ENCODE assay signal across 14 cellular contexts in genomic region chr19:16920816-16921529, GRCh38. TPM values are rescaled to one million over a fixed set of nuclear protein-coding genes. Genes with fewer than 3 reads are reported as not detected.
DNase-seq lines count a peak whose midpoint lies in the region; ATAC-seq, FAIRE-seq and TF ChIP-seq lines count a peak whose summit lies in the region.
"Had no signal": no experiment of that assay in that cellular context is flagged by ENCODE, and none has a peak within 500 bp of the region (broad histone marks: within the 10 kb centered on the region; RNA-seq: fewer than 3 reads in every experiment).

No MANE protein-coding gene starts in this region.

- H3K4me2 ChIP-seq in fibroblast of lung (ENCODE audit: extremely low read depth, insufficient read depth, low read length), result no peak overlapping the region

- no peaks in the 10 kb centered on the region for H3K4me1 Mint-ChIP-seq in CD8-positive, alpha-beta T cell (ENCODE audit: low read depth)
- H3K4me1 Mint-ChIP-seq: activated CD8-positive, alpha-beta memory T cell treated with anti-CD3 and anti-CD28 coated beads, Interleukin-2, amount 10 ng/mL, durations not matched to agents 7 days and 5 days; mesothelial cell of epicardium had no signal

- H3K27ac ChIP-seq in fibroblast of lung (ENCODE audit: insufficient read depth, low read length), result no peak overlapping the region
- H3K27ac ChIP-seq in CD8-positive, alpha-beta T cell (ENCODE audit: low read depth, low read length), result no peak overlapping the region

- no peaks in the 10 kb centered on the region for H3K9me3 ChIP-seq in fibroblast of lung (ENCODE audit: control insufficient read depth, insufficient read depth, low read depth, low read length)
- H3K9me3 ChIP-seq in CD8-positive, alpha-beta T cell (ENCODE audit: low read length), result no peaks in the 10 kb centered on the region

- peaks cover 8% of the 10 kb centered on the region for H3K9me3 Mint-ChIP-seq in CD8-positive, alpha-beta T cell

- POLR2A ChIA-PET in CD8-positive, alpha-beta T cell (lab: Charles Lee), result no interaction called here

- no peaks in the 10 kb centered on the region for H4K20me1 ChIP-seq in fibroblast of lung (ENCODE audit: control insufficient read depth, extremely low read depth, insufficient read depth, low read length)

- FAIRE-seq in RCC 7860 (lab: Jason Lieb, UNC), result peak; percentile 62
- FAIRE-seq: HepG2 had no signal

- H3K79me2 ChIP-seq in fibroblast of lung (ENCODE audit: control insufficient read depth, insufficient read depth, low read length), result no peaks in the 10 kb centered on the region

- H3K4me3 Mint-ChIP-seq in CD8-positive, alpha-beta T cell, result no peak overlapping the region
- H3K4me3 Mint-ChIP-seq: activated CD8-positive, alpha-beta memory T cell treated with anti-CD3 and anti-CD28 coated beads, Interleukin-2, amount 10 ng/mL, durations not matched to agents 7 days and 5 days; mesothelial cell of epicardium had no signal

- H3K27me3 Mint-ChIP-seq in CD8-positive, alpha-beta T cell (ENCODE audit: low read depth), result peaks cover 15% of the 10 kb centered on the region
- H3K27me3 Mint-ChIP-seq: activated CD8-positive, alpha-beta memory T cell treated with anti-CD3 and anti-CD28 coated beads, Interleukin-2, amount 10 ng/mL, durations not matched to agents 7 days and 5 days had no signal

- no peaks in the 10 kb centered on the region for H3K36me3 Mint-ChIP-seq in CD8-positive, alpha-beta T cell

- TF ChIP-seq CTCF in fibroblast of lung (conservative IDR thresholded peaks at IDR 0.05 in 1 of 2, IDR thresholded peaks at IDR 0.05 in 1 of 2; ENCODE audit: low read depth in 1 of 2, low read length in 2 of 2), result no peak
- TF ChIP-seq CTCF in CD8-positive, alpha-beta T cell (IDR thresholded peaks at IDR 0.05), result no peak

- intact Hi-C loops in CD8-positive, alpha-beta T cell (cut with DNase I, micrococcal nuclease), result no loop called here

- no peak overlapping the region for H3K9ac ChIP-seq in fibroblast of lung (ENCODE audit: insufficient read depth, low read length)

- H3K27me3 ChIP-seq in fibroblast of lung (ENCODE audit: control insufficient read depth, insufficient read depth, low read length), result no peaks in the 10 kb centered on the region
- H3K27me3 ChIP-seq in CD8-positive, alpha-beta T cell (ENCODE audit: insufficient read depth, low read length), result no peaks in the 10 kb centered on the region

- no peaks in the 10 kb centered on the region for H3K4me1 ChIP-seq in fibroblast of lung (ENCODE audit: control insufficient read depth, extremely low read depth, insufficient read depth, low read length)
- no peaks in the 10 kb centered on the region for H3K4me1 ChIP-seq in CD8-positive, alpha-beta T cell (ENCODE audit: insufficient read depth, low read length)

- H3K36me3 ChIP-seq in fibroblast of lung (ENCODE audit: control insufficient read depth, insufficient read depth, low read length), result no peaks in the 10 kb centered on the region
- no peaks in the 10 kb centered on the region for H3K36me3 ChIP-seq in CD8-positive, alpha-beta T cell (ENCODE audit: insufficient read depth, low read length)

- no peak for ATAC-seq in CD8-positive, alpha-beta T cell
- no peak for ATAC-seq in HG03175 (IDR thresholded peaks at IDR 0.05; ENCODE audit: unreplicated experiment)
- ATAC-seq: activated CD8-positive, alpha-beta memory T cell treated with anti-CD3 and anti-CD28 coated beads, Interleukin-2, amount 10 ng/mL, durations not matched to agents 7 days and 5 days; HepG2; sciatic nerve had no signal

- H3K27ac Mint-ChIP-seq in CD8-positive, alpha-beta T cell, result no peak overlapping the region
- H3K27ac Mint-ChIP-seq: activated CD8-positive, alpha-beta memory T cell treated with anti-CD3 and anti-CD28 coated beads, Interleukin-2, amount 10 ng/mL, durations not matched to agents 7 days and 5 days; mesothelial cell of epicardium had no signal

- no peak overlapping the region for H2AFZ ChIP-seq in fibroblast of lung (ENCODE audit: low read length)

- CTCF ChIA-PET in CD8-positive, alpha-beta T cell (lab: Charles Lee), result no interaction called here

- H3K4me3 ChIP-seq in fibroblast of lung (replicated peaks in 1 of 4; ENCODE audit: control extremely low read depth in 1 of 4, insufficient read depth in 1 of 4, low read depth in 3 of 4, low read length in 4 of 4), result no peak overlapping the region
- no peak overlapping the region for H3K4me3 ChIP-seq in CD8-positive, alpha-beta T cell (ENCODE audit: low read depth, low read length)

- peak; percentile 41 for DNase-seq in activated CD4-positive, alpha-beta T cell treated with anti-CD3 and anti-CD28 coated beads for 48 hours
- DNase-seq in activated CD4-positive, alpha-beta T cell treated with anti-CD3 and anti-CD28 coated beads for 1 hour, result no peak
- DNase-seq in RCC 7860 (ENCODE audit: low spot score) (peak; percentile 77), fibroblast of lung (ENCODE audit: low read depth in 2 of 2) (peak; percentile 60 to 90), stromal cell of bone marrow (ENCODE audit: low read depth) (peak; percentile 44), pons (ENCODE audit: low spot score) (no peak)
- DNase-seq in CD8-positive, alpha-beta T cell, result no peak
- DNase-seq: activated CD8-positive, alpha-beta memory T cell treated with anti-CD3 and anti-CD28 coated beads, Interleukin-2, amount 10 ng/mL, durations not matched to agents 7 days and 5 days; anterior cingulate cortex; NCI-H2227 treated with DMSO at 0.1 percent for 48 hours had no signal

RNA-seq across cellular contexts. Expression of gene F2RL3, which starts 32.2 kb away (rescaled TPM):
- under 0.01 TPM in 1 of 2 replicates, not detected in the other for total RNA-seq in fibroblast of lung
- polyA plus RNA-seq in fibroblast of lung, result 0.01 and 0.05 TPM in 2 replicates
- polyA plus RNA-seq in fibroblast of lung (2012), result 0.08 TPM in 1 of 2 replicates, not detected in the other
- not detected in 2 replicates for polyA minus RNA-seq in fibroblast of lung (ENCODE audit: low replicate concordance)
- not detected for total RNA-seq in CD8-positive, alpha-beta T cell
- total RNA-seq: HepG2, mesothelial cell of epicardium had no signal
- polyA plus RNA-seq: HepG2 had no signal

Comparison
In these comparisons a context has a peak if more than half of its experiments do, and no peak if none do; other contexts are left out.
1. DNase-seq: peak in activated CD4-positive, alpha-beta T cell treated with anti-CD3 and anti-CD28 coated beads for 48 hours (single experiment), RCC 7860 (single experiment), fibroblast of lung (2 of 2) and stromal cell of bone marrow (single experiment); none in activated CD4-positive, alpha-beta T cell treated with anti-CD3 and anti-CD28 coated beads for 1 hour (single experiment), CD8-positive, alpha-beta T cell (0 of 7) and pons (single experiment).